ENCODE assay signal across 9 cellular contexts in genomic region chr18:50009772-50010171, GRCh38.
DNase-seq lines count a peak whose midpoint lies in the region; ATAC-seq and TF ChIP-seq lines count a peak whose summit lies in the region.
"Had no signal": no experiment of that assay in that cellular context is flagged by ENCODE, and none has a peak within 500 bp of the region (broad histone marks: within the 10 kb centered on the region; RNA-seq: fewer than 3 reads in every experiment).

No MANE protein-coding gene starts in this region.

- no peak overlapping the region for H3K27ac Mint-ChIP-seq in activated B cell treated with CpG ODN at 0.5 μM for 24 hours
- H3K27ac Mint-ChIP-seq in effector memory CD8-positive, alpha-beta T cell, result no peak overlapping the region

- no peak for TF ChIP-seq CTCF in activated B cell treated with CpG ODN at 0.5 μM for 24 hours (IDR thresholded peaks at IDR 0.05)
- peak; percentile 32 for TF ChIP-seq CTCF in mucosa of descending colon (IDR thresholded peaks at IDR 0.05)
- TF ChIP-seq CTCF in upper lobe of left lung (IDR thresholded peaks at IDR 0.05), result peak; percentile 26 to 76 (median 64)

- no peaks in the 10 kb centered on the region for H3K36me3 Mint-ChIP-seq in activated B cell treated with CpG ODN at 0.5 μM for 24 hours (ENCODE audit: low read depth)
- H3K36me3 Mint-ChIP-seq in effector memory CD8-positive, alpha-beta T cell (ENCODE audit: insufficient read depth), result no peaks in the 10 kb centered on the region

- H3K36me3 ChIP-seq in mucosa of descending colon (ENCODE audit: low read depth), result no peaks in the 10 kb centered on the region
- H3K36me3 ChIP-seq in upper lobe of left lung, result no peaks in the 10 kb centered on the region

- H3K9me3 ChIP-seq in mucosa of descending colon (no peaks in the 10 kb centered on the region), upper lobe of left lung (no peaks in the 10 kb centered on the region)

- DNase-seq in activated naive CD4-positive, alpha-beta T cell treated with Interleukin-2 at 50 U/mL for 16 hours, result peak; percentile 21
- no peak for DNase-seq in activated naive CD4-positive, alpha-beta T cell (lab: John Stamatoyannopoulos, UW)
- peak; percentile 93 for DNase-seq in NCI-H2107 treated with DMSO at 0.1 percent for 48 hours (lab: John Stamatoyannopoulos, UW; ENCODE audit: unreplicated experiment)
- no peak for DNase-seq in activated B cell treated with CpG ODN at 0.5 μM for 24 hours
- DNase-seq in effector memory CD8-positive, alpha-beta T cell, result peak; percentile 12 to 35 (median 22)
- peak; percentile 48 to 79 (median 64) for DNase-seq in mucosa of descending colon
- DNase-seq in upper lobe of left lung, result peak in 1 of 2 donors; percentile 66

- H3K27me3 Mint-ChIP-seq in activated B cell treated with CpG ODN at 0.5 μM for 24 hours, result peaks cover 4% of the 10 kb centered on the region
- H3K27me3 Mint-ChIP-seq in effector memory CD8-positive, alpha-beta T cell, result peaks cover 15 to 33% of the 10 kb centered on the region in 2 donors

- no peak overlapping the region for H3K27ac ChIP-seq in upper lobe of left lung
- H3K27ac ChIP-seq: epithelial cell of prostate had no signal

- no peak overlapping the region for H3K4me3 Mint-ChIP-seq in activated B cell treated with CpG ODN at 0.5 μM for 24 hours
- no peak overlapping the region for H3K4me3 Mint-ChIP-seq in effector memory CD8-positive, alpha-beta T cell

- intact Hi-C loops in activated B cell treated with CpG ODN at 0.5 μM for 24 hours (cut with micrococcal nuclease), result loop anchor here (1.0 to 2.0 kb wide), 2 partner anchors 259 to 420 kb away; no protein-coding TSS in a partner anchor
- intact Hi-C loops in mucosa of descending colon (cut with DNase I, micrococcal nuclease), result loop anchor here in 1 of 2 donors (10.0 kb wide), 1 partner anchor 195 kb away; no protein-coding TSS in a partner anchor

- no peak for TF ChIP-seq EP300 in upper lobe of left lung (IDR thresholded peaks at IDR 0.05)

- H3K4me1 Mint-ChIP-seq in activated B cell treated with CpG ODN at 0.5 μM for 24 hours, result no peaks in the 10 kb centered on the region
- no peaks in the 10 kb centered on the region for H3K4me1 Mint-ChIP-seq in effector memory CD8-positive, alpha-beta T cell (ENCODE audit: low read depth in 2 of 2)

- CTCF ChIA-PET in activated B cell treated with CpG ODN at 0.5 μM for 24 hours (lab: Charles Lee), result no interaction called here

- POLR2A ChIA-PET in activated B cell treated with CpG ODN at 0.5 μM for 24 hours (lab: Charles Lee), result no interaction called here

- 81 to 94% methylated on average over 1 of the region's 1 CpG for WGBS in upper lobe of left lung, 2 donors

- H3K27me3 ChIP-seq in upper lobe of left lung, result no peaks in the 10 kb centered on the region

- H3K4me3 ChIP-seq in mucosa of descending colon (no peak overlapping the region), upper lobe of left lung (no peak overlapping the region)

- no peak for TF ChIP-seq POLR2A in upper lobe of left lung (IDR thresholded peaks at IDR 0.05)

- no peaks in the 10 kb centered on the region for H3K9me3 Mint-ChIP-seq in activated B cell treated with CpG ODN at 0.5 μM for 24 hours
- no peaks in the 10 kb centered on the region for H3K9me3 Mint-ChIP-seq in effector memory CD8-positive, alpha-beta T cell

- no peaks in the 10 kb centered on the region for H3K4me1 ChIP-seq in mucosa of descending colon (ENCODE audit: low read depth)
- H3K4me1 ChIP-seq in upper lobe of left lung, result peaks cover 5 to 25% (median 12%) of the 10 kb centered on the region in 4 donors

- peak; percentile 69 for ATAC-seq in HG02981 (IDR thresholded peaks at IDR 0.05; ENCODE audit: unreplicated experiment)
- peak; percentile 79 for ATAC-seq in activated B cell treated with CpG ODN at 0.5 μM for 24 hours (ENCODE audit: low read depth)
- ATAC-seq in effector memory CD8-positive, alpha-beta T cell (replicated peaks), result peak; percentile 82
- peak; percentile 96 for ATAC-seq in mucosa of descending colon
- ATAC-seq in upper lobe of left lung (ENCODE audit: low FRiP score in 2 of 2), result peak; percentile 60 to 79

Comparison
In these comparisons a context has a peak if more than half of its experiments do, and no peak if none do; other contexts are left out.
1. DNase-seq: peak in activated naive CD4-positive, alpha-beta T cell treated with Interleukin-2 at 50 U/mL for 16 hours (single experiment), NCI-H2107 treated with DMSO at 0.1 percent for 48 hours (single experiment), effector memory CD8-positive, alpha-beta T cell (3 of 3) and mucosa of descending colon (3 of 3); none in activated naive CD4-positive, alpha-beta T cell (0 of 4) and activated B cell treated with CpG ODN at 0.5 μM for 24 hours (single experiment).
2. Peak in every context shown above with its lines, with median percentiles within 50 percentile points of each other: ATAC-seq.